In genomic region chr21:23740463-23740862, GRCh38 we compare ENCODE assay signal across 13 cellular contexts.
"Had no signal": no experiment of that assay in that cellular context is flagged by ENCODE, and none has a peak within 500 bp of the region (broad histone marks: within the 10 kb centered on the region; RNA-seq: fewer than 3 reads in every experiment).

No MANE protein-coding gene starts in this region.

- H3K4me3 ChIP-seq: mucosa of descending colon, ovary, suprapubic skin had no signal

- H3K36me3 ChIP-seq: ovary, suprapubic skin had no signal

- FAIRE-seq: endometrium had no signal

- H3K9me3 ChIP-seq: ovary, suprapubic skin had no signal

- DNase-seq: activated CD4-positive, alpha-beta T cell treated with anti-CD3 and anti-CD28 coated beads for 36 hours; activated CD8-positive, alpha-beta T cell treated with anti-CD3 and anti-CD28 coated beads for 36 hours; activated gamma-delta T cell; activated T-cell treated with anti-CD3 and anti-CD28 coated beads, Interleukin-2, amount 50 U/mL, for 72 hours; amniotic stem cell; islet precursor cell; mucosa of descending colon; naive thymus-derived CD4-positive, alpha-beta T cell; ovary had no signal

- H3K27me3 ChIP-seq: ovary, suprapubic skin had no signal

- ATAC-seq: activated CD4-positive, alpha-beta T cell treated with anti-CD3 and anti-CD28 coated beads for 36 hours; activated CD8-positive, alpha-beta T cell treated with anti-CD3 and anti-CD28 coated beads for 36 hours; activated T-cell treated with anti-CD3 and anti-CD28 coated beads, Interleukin-2, amount 50 U/mL, for 72 hours; left lobe of liver; mucosa of descending colon; naive thymus-derived CD4-positive, alpha-beta T cell; sciatic nerve had no signal

- H3K4me1 ChIP-seq: suprapubic skin had no signal

- H3K27ac ChIP-seq: ovary, suprapubic skin had no signal
